Comparison of ENCODE assay signal across 17 cellular contexts in the genomic region with DNA sequence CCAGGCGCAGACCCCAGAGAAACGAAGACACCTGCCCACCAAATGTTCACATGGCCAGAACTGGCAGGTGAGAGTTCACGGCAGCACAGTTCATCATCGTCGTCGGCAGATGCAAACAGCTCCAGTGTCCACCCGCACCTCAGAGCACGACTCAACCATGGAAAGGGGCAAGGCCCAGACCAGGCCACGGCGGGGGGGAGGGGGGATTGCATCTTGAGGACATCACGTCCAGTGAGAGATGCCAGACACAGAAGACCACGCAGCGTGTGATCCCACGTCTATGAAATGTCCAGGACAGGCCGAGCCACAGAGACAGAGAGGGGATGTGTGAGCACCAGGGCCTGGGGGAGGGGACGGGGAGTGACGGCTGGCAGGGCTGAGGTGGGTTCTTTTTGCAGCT. TPM values are rescaled to one million over a fixed set of nuclear protein-coding genes. Genes with fewer than 3 reads are reported as not detected.
DNase-seq lines count a peak whose midpoint lies in the region; ATAC-seq, FAIRE-seq and TF ChIP-seq lines count a peak whose summit lies in the region.
"Had no signal": no experiment of that assay in that cellular context is flagged by ENCODE, and none has a peak within 500 bp of the region (broad histone marks: within the 10 kb centered on the region; RNA-seq: fewer than 3 reads in every experiment).

No MANE protein-coding gene starts in this region.

- H3K4me2 ChIP-seq in H1 (ENCODE audit: insufficient read depth in 1 of 2, low read depth in 2 of 2, low read length in 2 of 2), result no peak overlapping the region
- no peak overlapping the region for H3K4me2 ChIP-seq in mesendoderm (ENCODE audit: low read length)

- H4K5ac ChIP-seq in H1 (ENCODE audit: insufficient read length, low read depth, low read length), result no peak overlapping the region
- no peak overlapping the region for H4K5ac ChIP-seq in mesendoderm (ENCODE audit: low read length)

- no peak for ATAC-seq in HG03039 (IDR thresholded peaks at IDR 0.05; ENCODE audit: unreplicated experiment)
- ATAC-seq: stimulated activated naive CD8-positive, alpha-beta T cell treated with anti-CD3 and anti-CD28 coated beads, Interleukin-15, Interleukin-2, amounts not matched to agents 100 U/mL and 50 U/mL, for 24 hours; T-cell had no signal

- H3K9me3 ChIP-seq in H1 (ENCODE audit: insufficient read depth in 2 of 2, low read depth in 1 of 2, low read length in 1 of 2), result no peaks in the 10 kb centered on the region
- H3K9me3 ChIP-seq: esophagus squamous epithelium had no signal

- H2BK12ac ChIP-seq in H1 (ENCODE audit: low read depth, low read length), result no peak overlapping the region

- H3K4me3 ChIP-seq in H1 (ENCODE audit: extremely low read depth in 1 of 4, insufficient read depth in 2 of 4, low read depth in 3 of 4, low read length in 4 of 4) (no peak overlapping the region), mesendoderm (ENCODE audit: low read length) (no peak overlapping the region)
- H3K4me3 ChIP-seq: esophagus squamous epithelium had no signal

- no peaks in the 10 kb centered on the region for H3K23me2 ChIP-seq in H1 (ENCODE audit: low read depth, low read length)

- no peak overlapping the region for H3K27ac ChIP-seq in H1 (ENCODE audit: low read depth, low read length)
- H3K27ac ChIP-seq in mesendoderm (ENCODE audit: low read depth, low read length), result no peak overlapping the region
- H3K27ac ChIP-seq: esophagus squamous epithelium had no signal

- DNase-seq in GM12891 (ENCODE audit: insufficient read length, low spot score) (no peak), H1 (ENCODE audit: low read depth in 1 of 2, low spot score in 2 of 2) (no peak), mesendoderm (no peak)
- DNase-seq: activated CD4-positive, alpha-beta T cell treated with anti-CD3 and anti-CD28 coated beads for 4 hours; activated gamma-delta T cell treated with Interleukin-2 at 50 U/mL for 16 hours; esophagus squamous epithelium; H7; NCI-H345; OCI-M1; stimulated activated CD4-positive, alpha-beta T cell treated with anti-CD3 and anti-CD28 coated beads, Interleukin-2, amount 100 ng/mL, for 24 hours; stimulated activated naive CD8-positive, alpha-beta T cell treated with anti-CD3 and anti-CD28 coated beads, Interleukin-15, Interleukin-2, amounts not matched to agents 100 U/mL and 50 U/mL, for 24 hours; T-cell had no signal

- H3K56ac ChIP-seq in H1 (replicated peaks; ENCODE audit: insufficient read length, low read depth, low read length), result peak overlapping the region; percentile 19
- no peak overlapping the region for H3K56ac ChIP-seq in mesendoderm (ENCODE audit: low read length)

- H3K18ac ChIP-seq in H1 (ENCODE audit: extremely low read depth, low read length) (no peak overlapping the region), mesendoderm (ENCODE audit: low read length) (no peak overlapping the region)

- H4K8ac ChIP-seq in H1 (ENCODE audit: extremely low read depth, insufficient read depth, low read length) (no peak overlapping the region), mesendoderm (ENCODE audit: low read depth, low read length) (no peak overlapping the region)

- TF ChIP-seq POLR2A in GM12891 (IDR thresholded peaks at IDR 0.05; ENCODE audit: low read depth, low read length) (no peak; the same call in 1 of the 2 replicates), H1 (IDR thresholded peaks at IDR 0.05; ENCODE audit: control extremely low read depth in 1 of 2, low read depth in 2 of 2, low read length in 2 of 2) (no peak)

- H3K4me1 ChIP-seq in H1 (replicated peaks in 1 of 4; ENCODE audit: control insufficient read depth in 3 of 4, insufficient read depth in 4 of 4, low read length in 3 of 4) (peaks cover 0 to 2% (median 0%) of the 10 kb centered on the region in 4 experiments; a peak in 3 of 7 replicates), mesendoderm (ENCODE audit: control insufficient read depth, low read depth, low read length) (no peaks in the 10 kb centered on the region)

- CTCF ChIA-PET in H1 (lab: Charles Lee; ENCODE audit: partially characterized antibody), result interaction anchor here (0.8 to 1.9 kb wide), 4 partner anchors 27 to 61 kb away, joined by 3 to 10 read pairs (median 4); no protein-coding TSS in a partner anchor

- H3K23ac ChIP-seq in H1 (ENCODE audit: insufficient read length) (no peak overlapping the region), mesendoderm (ENCODE audit: low read length) (no peak overlapping the region)

- H2BK15ac ChIP-seq in H1 (ENCODE audit: low read length) (no peak overlapping the region), mesendoderm (replicated peaks; ENCODE audit: low read depth) (no peak overlapping the region)

- H3K14ac ChIP-seq in H1 (ENCODE audit: insufficient read length), result no peak overlapping the region

- TF ChIP-seq RAD21 in H1 (IDR thresholded peaks at IDR 0.05 in 1 of 2, conservative IDR thresholded peaks at IDR 0.05 in 1 of 2; ENCODE audit: low read depth in 2 of 2, low read length in 2 of 2), result no peak

- no peak overlapping the region for H2AK5ac ChIP-seq in H1 (ENCODE audit: low read depth, low read length)
- H2AK5ac ChIP-seq in mesendoderm (ENCODE audit: low read length), result no peak overlapping the region

- H2BK120ac ChIP-seq in H1 (replicated peaks; ENCODE audit: low read depth, low read length), result no peak overlapping the region
- H2BK120ac ChIP-seq in mesendoderm (ENCODE audit: low read depth, low read length), result no peak overlapping the region

- H2BK5ac ChIP-seq in H1 (ENCODE audit: low read depth, low read length), result peak overlapping the region; percentile 35; the same call in 1 of the 2 replicates
- H2BK5ac ChIP-seq in mesendoderm (ENCODE audit: low read length), result no peak overlapping the region

- no peak for TF ChIP-seq CTCF in H1 (IDR thresholded peaks at IDR 0.05; ENCODE audit: control extremely low read depth in 1 of 3, insufficient read depth in 1 of 3, low read depth in 1 of 3, low read length in 3 of 3)

- H4K91ac ChIP-seq in H1 (replicated peaks; ENCODE audit: insufficient read length, low read length), result no peak overlapping the region

- WGBS in H1 (ENCODE audit: extremely low coverage in 1 of 2, insufficient coverage in 1 of 2, insufficient read length in 1 of 2, insufficient replicate concordance in 2 of 2, low coverage in 1 of 2, low lambda C conversion rate in 2 of 2, missing lambda C conversion rate in 1 of 2), 2 experiments, result 92% methylated on average over 17 of the region's 17 CpGs; no CpG with 5 or more reads in 1 of the 2 experiments
- no CpG with 5 or more reads among the region's 17 CpGs for WGBS in mesendoderm (ENCODE audit: extremely low coverage, insufficient coverage, low lambda C conversion rate)

- H2BK20ac ChIP-seq in H1 (ENCODE audit: low read length), result no peak overlapping the region

- H3K9ac ChIP-seq in H1 (replicated peaks in 1 of 4; ENCODE audit: extremely low read depth in 1 of 4, low read depth in 3 of 4, low read length in 3 of 4) (no peak overlapping the region), mesendoderm (ENCODE audit: low read length) (no peak overlapping the region)

- H3K79me1 ChIP-seq in H1 (ENCODE audit: low read depth, low read length), result peaks cover 18% of the 10 kb centered on the region
- H3K79me1 ChIP-seq in mesendoderm (ENCODE audit: low read length), result peaks cover 4% of the 10 kb centered on the region

- H3K36me3 ChIP-seq in H1 (ENCODE audit: control insufficient read depth in 2 of 4, insufficient read depth in 4 of 4, low read length in 3 of 4) (peaks cover 2 to 26% (median 4%) of the 10 kb centered on the region in 4 experiments; a peak in 6 of 8 replicates), mesendoderm (ENCODE audit: control insufficient read depth, insufficient read depth, low read length) (peaks cover 1% of the 10 kb centered on the region)

- H3K4ac ChIP-seq in H1 (replicated peaks; ENCODE audit: insufficient read length, low read depth, low read length), result no peak overlapping the region
- H3K4ac ChIP-seq in mesendoderm (ENCODE audit: low read depth, low read length), result no peak overlapping the region

- no peaks in the 10 kb centered on the region for H3K27me3 ChIP-seq in H1 (replicated peaks in 1 of 4; ENCODE audit: control insufficient read depth in 3 of 4, extremely low read depth in 1 of 4, insufficient read depth in 3 of 4, low read length in 3 of 4)
- no peaks in the 10 kb centered on the region for H3K27me3 ChIP-seq in mesendoderm (ENCODE audit: insufficient read depth, low read length, poor library complexity)
- H3K27me3 ChIP-seq: esophagus squamous epithelium had no signal

- H3K79me2 ChIP-seq in H1 (ENCODE audit: control insufficient read depth in 1 of 2, insufficient read depth in 2 of 2, low read length in 2 of 2) (peaks cover 42 to 85% of the 10 kb centered on the region in 2 experiments), mesendoderm (ENCODE audit: control insufficient read depth, insufficient read depth, low read length) (peaks cover 78% of the 10 kb centered on the region)

- no peak overlapping the region for H2AFZ ChIP-seq in H1 (ENCODE audit: low read length)

- peaks cover 53 to 57% of the 10 kb centered on the region in 2 experiments for H4K20me1 ChIP-seq in H1 (replicated peaks in 1 of 2; ENCODE audit: control insufficient read depth in 1 of 2, insufficient read depth in 2 of 2, low read length in 2 of 2)

- no peak for FAIRE-seq in GM12891 (lab: Jason Lieb, UNC)
- FAIRE-seq in H1 (lab: Jason Lieb, UNC), result no peak

- POLR2A ChIA-PET in H1 (lab: Charles Lee; ENCODE audit: partially characterized antibody), result interaction anchor here (0.9 to 2.0 kb wide), 4 partner anchors 8 to 614 kb away, joined by 3 to 9 read pairs (median 3); no protein-coding TSS in a partner anchor

- TF ChIP-seq EP300 in H1 (IDR thresholded peaks at IDR 0.05; ENCODE audit: borderline replicate concordance in 1 of 2, low read depth in 2 of 2, low read length in 2 of 2), result no peak

RNA-seq across cellular contexts. Expression of a gene that starts 7.3 kb away (rescaled TPM):
- polyA plus RNA-seq in GM12891 (2012; ENCODE audit: low read depth, missing spikeins), result 45.1 TPM
- 64.7 and 68.0 TPM in 2 replicates for total RNA-seq in H1 (2021; fragmentation: NEBNext Ultra II Directional; extraction: Animal tissue kit (Norgen Biotek cat#: 25700))
- 21.8 and 56.5 TPM in 2 replicates for polyA plus RNA-seq in H1 (2011; rRNA removed)
- 41.8 TPM for polyA plus RNA-seq in H1 (2011; cell fraction: cytosol; rRNA removed)
- 90.9 TPM for polyA plus RNA-seq in H1 (2011; cell fraction: nucleus; rRNA removed)
- 43.7 to 67.7 TPM (median 63.8 TPM) in 4 replicates for polyA plus RNA-seq in H1 (2012, experiment 1 of 2)
- polyA plus RNA-seq in H1 (2012, experiment 2 of 2), result 52.5 TPM
- polyA plus RNA-seq in H1 (2013, experiment 1 of 2), result 85.5 TPM
- polyA plus RNA-seq in H1 (2013, experiment 2 of 2), result 80.6 TPM
- polyA minus RNA-seq in H1 (2011; rRNA and poly(A)+ RNA removed), result 5.7 and 7.1 TPM in 2 replicates
- 31.9 TPM for polyA minus RNA-seq in H1 (2011; cell fraction: cytosol; rRNA and poly(A)+ RNA removed)
- 33.1 TPM for polyA minus RNA-seq in H1 (2011; cell fraction: nucleus; rRNA and poly(A)+ RNA removed)
- 86.4 TPM for polyA plus RNA-seq in mesendoderm (2013, experiment 1 of 2)
- polyA plus RNA-seq in mesendoderm (2013, experiment 2 of 2), result 86.7 TPM

RNA-seq across cellular contexts. Expression of a gene that starts 16.0 kb away (rescaled TPM):
- 0.09 TPM for polyA plus RNA-seq in GM12891 (2012; ENCODE audit: low read depth, missing spikeins)
- 1.7 and 1.9 TPM in 2 replicates for total RNA-seq in H1 (2021; fragmentation: NEBNext Ultra II Directional; extraction: Animal tissue kit (Norgen Biotek cat#: 25700))
- 0.44 and 0.99 TPM in 2 replicates for polyA plus RNA-seq in H1 (2011; rRNA removed)
- polyA plus RNA-seq in H1 (2011; cell fraction: cytosol; rRNA removed), result 1.3 TPM
- 4.9 TPM for polyA plus RNA-seq in H1 (2011; cell fraction: nucleus; rRNA removed)
- polyA plus RNA-seq in H1 (2012, experiment 1 of 2), result 1.9 to 3.1 TPM (median 2.3 TPM) in 4 replicates
- polyA plus RNA-seq in H1 (2012, experiment 2 of 2), result 0.64 TPM
- 0.85 TPM for polyA plus RNA-seq in H1 (2013, experiment 1 of 2)
- 0.81 TPM for polyA plus RNA-seq in H1 (2013, experiment 2 of 2)
- 0.22 TPM in 1 of 2 replicates, not detected in the other for polyA minus RNA-seq in H1 (2011; rRNA and poly(A)+ RNA removed)
- 0.73 TPM for polyA minus RNA-seq in H1 (2011; cell fraction: cytosol; rRNA and poly(A)+ RNA removed)
- 0.90 TPM for polyA minus RNA-seq in H1 (2011; cell fraction: nucleus; rRNA and poly(A)+ RNA removed)
- polyA plus RNA-seq in mesendoderm (2013, experiment 1 of 2), result 0.08 TPM
- polyA plus RNA-seq in mesendoderm (2013, experiment 2 of 2), result 0.10 TPM
- total RNA-seq: cerebellum, H7, lung microvascular endothelial cell had no signal

RNA-seq across cellular contexts. Expression of a gene that starts 20.5 kb away (rescaled TPM):
- 20.8 TPM for polyA plus RNA-seq in GM12891 (2012; ENCODE audit: low read depth, missing spikeins)
- 7.5 and 8.1 TPM in 2 replicates for total RNA-seq in H1 (2021; fragmentation: NEBNext Ultra II Directional; extraction: Animal tissue kit (Norgen Biotek cat#: 25700))
- polyA plus RNA-seq in H1 (2011; rRNA removed), result 11.8 and 18.4 TPM in 2 replicates
- 15.2 TPM for polyA plus RNA-seq in H1 (2011; cell fraction: cytosol; rRNA removed)
- 40.2 TPM for polyA plus RNA-seq in H1 (2011; cell fraction: nucleus; rRNA removed)
- polyA plus RNA-seq in H1 (2012, experiment 1 of 2), result 4.8 to 11.0 TPM (median 9.1 TPM) in 4 replicates
- polyA plus RNA-seq in H1 (2012, experiment 2 of 2), result 6.6 TPM
- polyA plus RNA-seq in H1 (2013, experiment 1 of 2), result 5.0 TPM
- polyA plus RNA-seq in H1 (2013, experiment 2 of 2), result 4.6 TPM
- 1.9 and 2.3 TPM in 2 replicates for polyA minus RNA-seq in H1 (2011; rRNA and poly(A)+ RNA removed)
- polyA minus RNA-seq in H1 (2011; cell fraction: cytosol; rRNA and poly(A)+ RNA removed), result 7.6 TPM
- 7.0 TPM for polyA minus RNA-seq in H1 (2011; cell fraction: nucleus; rRNA and poly(A)+ RNA removed)
- 2.3 TPM for polyA plus RNA-seq in mesendoderm (2013, experiment 1 of 2)
- polyA plus RNA-seq in mesendoderm (2013, experiment 2 of 2), result 2.6 TPM

RNA-seq across cellular contexts. Expression of a gene that starts 22.4 kb away (rescaled TPM):
- 33.5 TPM for polyA plus RNA-seq in GM12891 (2012; ENCODE audit: low read depth, missing spikeins)
- 110 and 111 TPM in 2 replicates for total RNA-seq in H1 (2021; fragmentation: NEBNext Ultra II Directional; extraction: Animal tissue kit (Norgen Biotek cat#: 25700))
- polyA plus RNA-seq in H1 (2011; rRNA removed), result 93.0 and 119 TPM in 2 replicates
- 84.7 TPM for polyA plus RNA-seq in H1 (2011; cell fraction: cytosol; rRNA removed)
- 444 TPM for polyA plus RNA-seq in H1 (2011; cell fraction: nucleus; rRNA removed)
- polyA plus RNA-seq in H1 (2012, experiment 1 of 2), result 84.6 to 159 TPM (median 148 TPM) in 4 replicates
- polyA plus RNA-seq in H1 (2012, experiment 2 of 2), result 84.5 TPM
- polyA plus RNA-seq in H1 (2013, experiment 1 of 2), result 105 TPM
- polyA plus RNA-seq in H1 (2013, experiment 2 of 2), result 97.6 TPM
- polyA minus RNA-seq in H1 (2011; rRNA and poly(A)+ RNA removed), result 132 and 217 TPM in 2 replicates
- polyA minus RNA-seq in H1 (2011; cell fraction: cytosol; rRNA and poly(A)+ RNA removed), result 86.2 TPM
- 105 TPM for polyA minus RNA-seq in H1 (2011; cell fraction: nucleus; rRNA and poly(A)+ RNA removed)
- polyA plus RNA-seq in mesendoderm (2013, experiment 1 of 2), result 71.5 TPM
- polyA plus RNA-seq in mesendoderm (2013, experiment 2 of 2), result 73.0 TPM

RNA-seq across cellular contexts. Expression of a gene that starts 39.6 kb away (rescaled TPM):
- polyA plus RNA-seq in GM12891 (2012; ENCODE audit: low read depth, missing spikeins), result not detected
- total RNA-seq in H1 (2021; fragmentation: NEBNext Ultra II Directional; extraction: Animal tissue kit (Norgen Biotek cat#: 25700)), result not detected in 2 replicates
- 0.09 TPM in 1 of 2 replicates, not detected in the other for polyA plus RNA-seq in H1 (2011; rRNA removed)
- 0.18 TPM for polyA plus RNA-seq in H1 (2011; cell fraction: cytosol; rRNA removed)
- polyA plus RNA-seq in H1 (2011; cell fraction: nucleus; rRNA removed), result not detected
- polyA plus RNA-seq in H1 (2012, experiment 1 of 2), result not detected in 4 replicates
- not detected for polyA plus RNA-seq in H1 (2012, experiment 2 of 2)
- 0.04 TPM for polyA plus RNA-seq in H1 (2013, experiment 1 of 2)
- polyA plus RNA-seq in H1 (2013, experiment 2 of 2), result 0.07 TPM
- 0.22 TPM in 1 of 2 replicates, not detected in the other for polyA minus RNA-seq in H1 (2011; rRNA and poly(A)+ RNA removed)
- not detected for polyA minus RNA-seq in H1 (2011; cell fraction: cytosol; rRNA and poly(A)+ RNA removed)
- polyA minus RNA-seq in H1 (2011; cell fraction: nucleus; rRNA and poly(A)+ RNA removed), result not detected
- 0.04 TPM for polyA plus RNA-seq in mesendoderm (2013, experiment 1 of 2)
- polyA plus RNA-seq in mesendoderm (2013, experiment 2 of 2), result not detected
- total RNA-seq: cerebellum, esophagus squamous epithelium, H7, lung microvascular endothelial cell, progenitor cell of endocrine pancreas had no signal
- polyA plus RNA-seq: BJ had no signal
